In the genomic region with DNA sequence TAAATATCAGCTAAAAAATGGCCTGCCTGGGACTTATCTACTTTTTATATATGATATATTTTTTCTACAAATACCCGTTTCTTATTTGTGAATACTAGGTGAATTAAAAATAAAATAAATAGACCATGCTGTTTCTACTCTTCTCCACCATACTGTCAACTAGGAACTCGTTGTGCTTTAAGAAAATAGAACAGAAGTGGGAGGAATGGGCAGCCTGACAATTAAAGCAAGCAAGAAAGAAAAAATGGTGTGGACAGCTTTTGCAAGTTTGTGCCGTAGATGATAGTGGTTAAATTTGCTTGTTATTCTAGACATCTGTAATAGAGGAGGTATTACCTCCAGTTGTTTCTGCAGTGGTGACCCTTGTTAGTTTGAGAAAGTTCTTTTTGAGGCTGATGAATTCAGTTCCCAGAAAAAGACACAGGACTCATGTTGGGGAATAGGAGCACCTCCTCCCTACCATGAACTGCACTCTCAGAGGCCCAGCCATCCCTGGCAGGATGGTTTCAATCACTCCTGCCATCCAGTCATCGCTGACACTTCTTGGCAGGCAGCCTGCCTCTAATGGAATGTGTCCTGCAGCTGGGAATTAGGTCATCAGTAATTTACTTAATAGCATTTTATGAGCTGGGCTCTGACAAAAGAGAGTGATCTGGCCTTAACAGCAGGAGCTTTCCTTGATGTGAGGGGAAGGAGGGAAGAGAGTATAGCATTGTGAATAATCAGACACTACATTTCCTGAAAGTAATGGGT, we compare ENCODE assay signal across 9 cellular contexts.
A peak's percentile ranks its signal among the peaks of the same experiment; 100 is the strongest.
DNase-seq lines count a peak whose midpoint lies in the region; ATAC-seq and TF ChIP-seq lines count a peak whose summit lies in the region.
"Had no signal": no experiment of that assay in that cellular context is flagged by ENCODE, and none has a peak within 500 bp of the region (broad histone marks: within the 10 kb centered on the region; RNA-seq: fewer than 3 reads in every experiment).

No MANE protein-coding gene starts in this region.

- CTCF ChIA-PET in SK-N-SH (lab: Yijun Ruan, JAX) = interaction anchor here (0.6 to 2.9 kb wide), 7 partner anchors 12 to 709 kb away, joined by 3 to 9 read pairs (median 6); no protein-coding TSS in a partner anchor

- intact Hi-C loops in heart left ventricle (cut with DNase I) = loop anchor here in 6 of 10 donors (5.0 to 10.0 kb wide), 4 partner anchors 133 to 264 kb away; no protein-coding TSS in a partner anchor
- intact Hi-C loops in natural killer cell (cut with micrococcal nuclease) = no loop called here

- no peak overlapping the region for H3K4me3 Mint-ChIP-seq in natural killer cell

- peaks cover 0 to 8% of the 10 kb centered on the region in 2 donors for H3K27me3 Mint-ChIP-seq in natural killer cell (ENCODE audit: low read depth in 2 of 2)

- H3K79me2 ChIP-seq in SK-N-SH (ENCODE audit: insufficient read depth) = no peaks in the 10 kb centered on the region

- no peaks in the 10 kb centered on the region for H3K36me3 Mint-ChIP-seq in natural killer cell

- H3K9me2 ChIP-seq in SK-N-SH = no peaks in the 10 kb centered on the region

- WGBS in SK-N-SH (ENCODE audit: low lambda C conversion rate) = 30% methylated on average over 4 of the region's 4 CpGs
- WGBS in heart left ventricle, 4 donors = 35 to 39% (median 37%) methylated on average over 4 of the region's 4 CpGs

- peaks cover 7% of the 10 kb centered on the region for H3F3A ChIP-seq in SK-N-SH (replicated peaks; ENCODE audit: insufficient read depth)

- no peak overlapping the region for H3K27ac Mint-ChIP-seq in natural killer cell

- H3K4me1 ChIP-seq in SK-N-SH (ENCODE audit: control insufficient read depth in 1 of 2, insufficient read depth in 2 of 2, low read depth in 1 of 2, low read length in 1 of 2) (peaks cover 17 to 24% of the 10 kb centered on the region in 2 experiments), heart left ventricle (peaks cover 0 to 27% (median 15%) of the 10 kb centered on the region in 12 donors), skeletal muscle satellite cell (ENCODE audit: control insufficient read depth, insufficient read depth, low read length) (peaks cover 13% of the 10 kb centered on the region)
- H3K4me1 ChIP-seq: SJSA1 had no signal

- H3K9ac ChIP-seq in SK-N-SH = no peak overlapping the region
- no peak overlapping the region for H3K9ac ChIP-seq in skeletal muscle satellite cell (ENCODE audit: low read depth, low read length)

- peak overlapping the region; percentile 58 to 97 for H3K27ac ChIP-seq in SK-N-SH (ENCODE audit: low read depth in 2 of 2, low read length in 1 of 2)
- peak overlapping the region; percentile 9 to 81 (median 68) for H3K27ac ChIP-seq in heart left ventricle
- H3K27ac ChIP-seq: SJSA1 had no signal

- no peaks in the 10 kb centered on the region for H3K9me3 Mint-ChIP-seq in natural killer cell

- peak; percentile 95 to 99 for TF ChIP-seq EP300 in SK-N-SH (IDR thresholded peaks at IDR 0.05; ENCODE audit: borderline replicate concordance in 1 of 2, low read depth in 1 of 2, low read length in 1 of 2)

- ATAC-seq in heart left ventricle (peak; percentile 95 to 98 (median 98)), HG03442 (IDR thresholded peaks at IDR 0.05; ENCODE audit: unreplicated experiment) (no peak), natural killer cell (no peak)

- H4K20me1 ChIP-seq in SK-N-SH (ENCODE audit: insufficient read depth) = no peaks in the 10 kb centered on the region

- DNase-seq in HCEC 1CT (peak; percentile 79), SK-N-SH (peak; percentile 83), heart left ventricle (peak; percentile 81 to 94 (median 85)), natural killer cell (no peak), NCI-H524 treated with DMSO at 0.1 percent for 48 hours (lab: John Stamatoyannopoulos, UW) (no peak)
- DNase-seq in stimulated activated CD4-positive, alpha-beta T cell treated with anti-CD3 and anti-CD28 coated beads, Interleukin-4, amount 100 ng/mL, for 4 hours = no peak

- H3K9me3 ChIP-seq in SK-N-SH = no peaks in the 10 kb centered on the region
- peaks cover 0 to 7% (median 0%) of the 10 kb centered on the region in 12 donors for H3K9me3 ChIP-seq in heart left ventricle
- H3K9me3 ChIP-seq in skeletal muscle satellite cell (replicated peaks; ENCODE audit: low read length) = no peaks in the 10 kb centered on the region
- H3K9me3 ChIP-seq: SJSA1 had no signal

- no peaks in the 10 kb centered on the region for H3K36me3 ChIP-seq in SK-N-SH (replicated peaks in 1 of 2; ENCODE audit: control insufficient read depth in 1 of 2, insufficient read depth in 2 of 2, low read length in 1 of 2)
- no peaks in the 10 kb centered on the region for H3K36me3 ChIP-seq in heart left ventricle
- H3K36me3 ChIP-seq in skeletal muscle satellite cell (ENCODE audit: insufficient read depth, low read length) = no peaks in the 10 kb centered on the region
- H3K36me3 ChIP-seq: SJSA1 had no signal

- no peak for TF ChIP-seq POLR2A in heart left ventricle (IDR thresholded peaks at IDR 0.05)

- no peak overlapping the region for H3K4me3 ChIP-seq in SK-N-SH (ENCODE audit: low read depth in 2 of 2, low read length in 1 of 2)
- H3K4me3 ChIP-seq in heart left ventricle = no peak overlapping the region
- H3K4me3 ChIP-seq in skeletal muscle satellite cell (ENCODE audit: low read length) = no peak overlapping the region
- H3K4me3 ChIP-seq: SJSA1 had no signal

- no peak overlapping the region for H2AFZ ChIP-seq in SK-N-SH (ENCODE audit: low read depth)

- H3K4me1 Mint-ChIP-seq in natural killer cell = peaks cover 7 to 11% of the 10 kb centered on the region in 2 donors

- H3K27me3 ChIP-seq in SK-N-SH (ENCODE audit: insufficient read depth) (no peaks in the 10 kb centered on the region), heart left ventricle (no peaks in the 10 kb centered on the region), skeletal muscle satellite cell (ENCODE audit: control insufficient read depth, insufficient read depth, low read length) (no peaks in the 10 kb centered on the region)
- H3K27me3 ChIP-seq: SJSA1 had no signal

- H3K4me2 ChIP-seq in SK-N-SH (peak overlapping the region; percentile 31; the same call in 1 of the 2 replicates), skeletal muscle satellite cell (ENCODE audit: low read length) (peak overlapping the region; percentile 29)

- TF ChIP-seq RAD21 in SK-N-SH (IDR thresholded peaks at IDR 0.05; ENCODE audit: low read length) = peak; percentile 52

- TF ChIP-seq CTCF in SK-N-SH (IDR thresholded peaks at IDR 0.05) = no peak
- TF ChIP-seq CTCF in heart left ventricle (IDR thresholded peaks at IDR 0.05) = no peak
- TF ChIP-seq CTCF in natural killer cell (IDR thresholded peaks at IDR 0.05) = no peak

- POLR2A ChIA-PET in SK-N-SH (lab: Yijun Ruan, JAX) = no interaction called here

TF ChIP-seq in SK-N-SH, 30 proteins besides CTCF, POLR2A, EP300 and RAD21 (continues in another document):
- TF ChIP-seq FOXJ3 (CRISPR knock-in tag; IDR thresholded peaks at IDR 0.05) = peak; percentile 88
- TF ChIP-seq SMC3 (IDR thresholded peaks at IDR 0.05; ENCODE audit: low read depth, low read length) = peak; percentile 26; the same call in 1 of the 2 replicates
- TF ChIP-seq TAF1 (IDR thresholded peaks at IDR 0.05; ENCODE audit: borderline replicate concordance, low read depth, low read length) = 0 out of 2 replicates have a peak, but pooled peaks have one; percentile 24
- TF ChIP-seq RXRA (IDR thresholded peaks at IDR 0.05; ENCODE audit: borderline replicate concordance, low read depth) = peak; percentile 50; the same call in 1 of the 2 replicates
- peak; percentile 100 for TF ChIP-seq RCOR1 (IDR thresholded peaks at IDR 0.05; ENCODE audit: low read length)
- no peak for TF ChIP-seq YY1 (IDR thresholded peaks at IDR 0.05; ENCODE audit: low read depth)
- TF ChIP-seq ELF1 (IDR thresholded peaks at IDR 0.05) = no peak; the same call in 1 of the 2 replicates
- peak; percentile 92 for TF ChIP-seq JUND (IDR thresholded peaks at IDR 0.05)
- TF ChIP-seq MEF2A (IDR thresholded peaks at IDR 0.05; ENCODE audit: borderline replicate concordance, low read depth) = peak; percentile 40; the same call in 1 of the 2 replicates
- TF ChIP-seq, protein P1, sequence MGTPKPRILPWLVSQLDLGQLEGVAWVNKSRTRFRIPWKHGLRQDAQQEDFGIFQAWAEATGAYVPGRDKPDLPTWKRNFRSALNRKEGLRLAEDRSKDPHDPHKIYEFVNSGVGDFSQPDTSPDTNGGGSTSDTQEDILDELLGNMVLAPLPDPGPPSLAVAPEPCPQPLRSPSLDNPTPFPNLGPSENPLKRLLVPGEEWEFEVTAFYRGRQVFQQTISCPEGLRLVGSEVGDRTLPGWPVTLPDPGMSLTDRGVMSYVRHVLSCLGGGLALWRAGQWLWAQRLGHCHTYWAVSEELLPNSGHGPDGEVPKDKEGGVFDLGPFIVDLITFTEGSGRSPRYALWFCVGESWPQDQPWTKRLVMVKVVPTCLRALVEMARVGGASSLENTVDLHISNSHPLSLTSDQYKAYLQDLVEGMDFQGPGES (IDR thresholded peaks at IDR 0.05; ENCODE audit: low read depth, low read length) = no peak
- peak; percentile 89 for TF ChIP-seq FOXM1 (IDR thresholded peaks at IDR 0.05; ENCODE audit: low read depth)
- no peak; the same call in 1 of the 2 replicates for TF ChIP-seq RFX5 (IDR thresholded peaks at IDR 0.05; ENCODE audit: low read length)
- TF ChIP-seq, protein P2, sequence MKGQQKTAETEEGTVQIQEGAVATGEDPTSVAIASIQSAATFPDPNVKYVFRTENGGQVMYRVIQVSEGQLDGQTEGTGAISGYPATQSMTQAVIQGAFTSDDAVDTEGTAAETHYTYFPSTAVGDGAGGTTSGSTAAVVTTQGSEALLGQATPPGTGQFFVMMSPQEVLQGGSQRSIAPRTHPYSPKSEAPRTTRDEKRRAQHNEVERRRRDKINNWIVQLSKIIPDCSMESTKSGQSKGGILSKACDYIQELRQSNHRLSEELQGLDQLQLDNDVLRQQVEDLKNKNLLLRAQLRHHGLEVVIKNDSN (IDR thresholded peaks at IDR 0.05; ENCODE audit: borderline replicate concordance, low read depth) = no peak
- TF ChIP-seq GABPA (IDR thresholded peaks at IDR 0.05; ENCODE audit: low read depth) = no peak
- TF ChIP-seq EZH2phosphoT487 (IDR thresholded peaks at IDR 0.05; ENCODE audit: borderline replicate concordance, low read depth) = no peak
- TF ChIP-seq, protein P3, sequence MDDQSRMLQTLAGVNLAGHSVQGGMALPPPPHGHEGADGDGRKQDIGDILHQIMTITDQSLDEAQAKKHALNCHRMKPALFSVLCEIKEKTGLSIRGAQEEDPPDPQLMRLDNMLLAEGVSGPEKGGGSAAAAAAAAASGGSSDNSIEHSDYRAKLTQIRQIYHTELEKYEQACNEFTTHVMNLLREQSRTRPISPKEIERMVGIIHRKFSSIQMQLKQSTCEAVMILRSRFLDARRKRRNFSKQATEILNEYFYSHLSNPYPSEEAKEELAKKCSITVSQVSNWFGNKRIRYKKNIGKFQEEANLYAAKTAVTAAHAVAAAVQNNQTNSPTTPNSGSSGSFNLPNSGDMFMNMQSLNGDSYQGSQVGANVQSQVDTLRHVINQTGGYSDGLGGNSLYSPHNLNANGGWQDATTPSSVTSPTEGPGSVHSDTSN (IDR thresholded peaks at IDR 0.05) = peak; percentile 99
- peak; percentile 91; the same call in 1 of the 2 replicates for TF ChIP-seq SIN3A (IDR thresholded peaks at IDR 0.05; ENCODE audit: borderline replicate concordance, low read depth, low read length)

Comparison
In these comparisons a context has a peak if more than half of its experiments do, and no peak if none do; other contexts are left out.
1. DNase-seq: peak in HCEC 1CT (single experiment), SK-N-SH (single experiment) and heart left ventricle (5 of 5); none in stimulated activated CD4-positive, alpha-beta T cell treated with anti-CD3 and anti-CD28 coated beads, Interleukin-4, amount 100 ng/mL, for 4 hours (0 of 2), natural killer cell (single experiment) and NCI-H524 treated with DMSO at 0.1 percent for 48 hours (single experiment).
2. ATAC-seq: peak in heart left ventricle (4 of 4); none in HG03442 (single experiment) and natural killer cell (0 of 3).